In the genomic region with DNA sequence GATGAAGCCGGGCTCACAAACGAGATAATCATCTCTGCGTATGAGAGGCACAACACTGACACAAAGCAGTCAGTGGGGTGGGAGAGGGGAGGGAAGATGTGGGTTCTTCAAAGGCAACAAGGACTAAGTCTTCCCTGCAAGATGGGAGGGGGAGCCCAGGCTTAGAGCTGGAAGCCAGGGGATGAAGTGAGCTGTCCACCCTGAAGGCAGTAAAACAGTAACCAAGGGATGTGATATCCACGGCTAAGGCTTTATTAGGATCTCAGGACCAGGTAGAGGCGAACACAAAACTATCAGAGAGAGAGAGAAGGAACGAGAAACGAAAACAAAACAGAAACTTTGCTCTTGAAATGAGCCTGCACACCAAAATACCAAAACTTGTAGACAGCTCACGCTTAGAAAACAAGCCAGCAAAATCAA, we compare ENCODE assay signal across 10 cellular contexts.
DNase-seq lines count a peak whose midpoint lies in the region; ATAC-seq, FAIRE-seq and TF ChIP-seq lines count a peak whose summit lies in the region.
"Had no signal": no experiment of that assay in that cellular context is flagged by ENCODE, and none has a peak within 500 bp of the region (broad histone marks: within the 10 kb centered on the region; RNA-seq: fewer than 3 reads in every experiment).

No MANE protein-coding gene starts in this region.

- no peaks in the 10 kb centered on the region for H4K20me1 ChIP-seq in PC-3 (ENCODE audit: low read length)

- no peak overlapping the region for H3K4ac ChIP-seq in mesendoderm (ENCODE audit: low read depth, low read length)

- H3F3A ChIP-seq in PC-3 (ENCODE audit: low read length, unreplicated experiment): no peaks in the 10 kb centered on the region

- no peak overlapping the region for H4K8ac ChIP-seq in mesendoderm (ENCODE audit: low read depth, low read length)

- H2AFZ ChIP-seq in parathyroid adenoma (peak overlapping the region; percentile 54), PC-3 (ENCODE audit: low read length) (no peak overlapping the region)

- TF ChIP-seq CTCF in parathyroid adenoma (IDR thresholded peaks at IDR 0.05) (no peak), PC-3 (conservative IDR thresholded peaks at IDR 0.05; ENCODE audit: low read depth, low read length) (no peak)

- no peak overlapping the region for H2BK5ac ChIP-seq in mesendoderm (ENCODE audit: low read length)

- no peak overlapping the region for H2BK120ac ChIP-seq in mesendoderm (ENCODE audit: low read depth, low read length)

- H3K4me1 ChIP-seq in parathyroid adenoma (peaks cover 5% of the 10 kb centered on the region), PC-3 (ENCODE audit: insufficient read depth, low read length) (no peaks in the 10 kb centered on the region), mesendoderm (ENCODE audit: control insufficient read depth, low read depth, low read length) (no peaks in the 10 kb centered on the region)

- ATAC-seq in GM18873 (IDR thresholded peaks at IDR 0.05; ENCODE audit: low FRiP score, unreplicated experiment) (peak; percentile 95), HG02870 (IDR thresholded peaks at IDR 0.05; ENCODE audit: unreplicated experiment) (peak; percentile 93), PC-3 (no peak)

- no peak for FAIRE-seq in urothelium cell line (lab: Jason Lieb, UNC)
- FAIRE-seq: keratinocyte had no signal

- H2AK5ac ChIP-seq in mesendoderm (ENCODE audit: low read length): no peak overlapping the region

- no peak overlapping the region for H3K9ac ChIP-seq in parathyroid adenoma
- H3K9ac ChIP-seq in PC-3 (ENCODE audit: low read length): no peak overlapping the region
- no peak overlapping the region for H3K9ac ChIP-seq in mesendoderm (ENCODE audit: low read length)

- no peaks in the 10 kb centered on the region for H3K79me1 ChIP-seq in mesendoderm (ENCODE audit: low read length)

- H3K23ac ChIP-seq in mesendoderm (ENCODE audit: low read length): no peak overlapping the region

- H3K18ac ChIP-seq in mesendoderm (ENCODE audit: low read length): no peak overlapping the region

- H3K79me2 ChIP-seq in parathyroid adenoma (no peaks in the 10 kb centered on the region), PC-3 (ENCODE audit: low read length) (no peaks in the 10 kb centered on the region), mesendoderm (ENCODE audit: control insufficient read depth, insufficient read depth, low read length) (no peaks in the 10 kb centered on the region)

- no peak overlapping the region for H4K5ac ChIP-seq in mesendoderm (ENCODE audit: low read length)

- DNase-seq in activated CD4-positive, CD25-positive, alpha-beta regulatory T cell treated with anti-CD3 and anti-CD28 coated beads, Interleukin-2, amount 50 U/mL, for 72 hours: peak; percentile 37
- no peak for DNase-seq in PC-3
- no peak for DNase-seq in urothelium cell line (ENCODE audit: low spot score)
- no peak for DNase-seq in mesendoderm
- DNase-seq in NCI-H1694 treated with DMSO at 0.1 percent for 48 hours (lab: John Stamatoyannopoulos, UW): no peak

- no peak overlapping the region for H3K56ac ChIP-seq in mesendoderm (ENCODE audit: low read length)

- no peak overlapping the region for H3K4me2 ChIP-seq in parathyroid adenoma (ENCODE audit: low read length)
- H3K4me2 ChIP-seq in PC-3 (ENCODE audit: low read length): no peak overlapping the region
- no peak overlapping the region for H3K4me2 ChIP-seq in mesendoderm (ENCODE audit: low read length)

- H3K9me3 ChIP-seq in parathyroid adenoma (ENCODE audit: control insufficient read depth, low read length) (no peaks in the 10 kb centered on the region), PC-3 (ENCODE audit: low read length) (no peaks in the 10 kb centered on the region)

- POLR2A ChIA-PET in PC-3 (lab: Charles Lee; ENCODE audit: unreplicated experiment): no interaction called here

- CTCF ChIA-PET in PC-3 (lab: Charles Lee): no interaction called here

- no TSS peak for BruUV-seq in PC-3 (replicated peaks; lab: Mats Ljungman, UMichigan)

- H3K27ac ChIP-seq in parathyroid adenoma (no peak overlapping the region), PC-3 (ENCODE audit: low read length) (no peak overlapping the region), mesendoderm (ENCODE audit: low read depth, low read length) (no peak overlapping the region)
- H3K27ac ChIP-seq: HL-60 had no signal

- H3K27me3 ChIP-seq in parathyroid adenoma (ENCODE audit: control insufficient read depth, insufficient read depth, low read length) (no peaks in the 10 kb centered on the region), PC-3 (ENCODE audit: low read length) (no peaks in the 10 kb centered on the region), mesendoderm (ENCODE audit: insufficient read depth, low read length, poor library complexity) (no peaks in the 10 kb centered on the region)

- intact Hi-C loops in PC-3 (cut with micrococcal nuclease): no loop called here

- H3K9me2 ChIP-seq in PC-3 (replicated peaks; ENCODE audit: low read length): no peaks in the 10 kb centered on the region

- no CpG with 5 or more reads among the region's 8 CpGs for WGBS in mesendoderm (ENCODE audit: extremely low coverage, insufficient coverage, low lambda C conversion rate)

- H3K36me3 ChIP-seq in parathyroid adenoma (ENCODE audit: control insufficient read depth, insufficient read depth, low read length) (no peaks in the 10 kb centered on the region), PC-3 (ENCODE audit: low read depth, low read length) (no peaks in the 10 kb centered on the region), mesendoderm (ENCODE audit: control insufficient read depth, insufficient read depth, low read length) (no peaks in the 10 kb centered on the region)

- H3K4me3 ChIP-seq in parathyroid adenoma (ENCODE audit: low read depth, low read length) (no peak overlapping the region), PC-3 (ENCODE audit: low read length) (no peak overlapping the region), mesendoderm (ENCODE audit: low read length) (no peak overlapping the region)

- no peak overlapping the region for H2BK15ac ChIP-seq in mesendoderm (replicated peaks; ENCODE audit: low read depth)
